ENCODE assay signal across 7 cellular contexts in the genomic region with DNA sequence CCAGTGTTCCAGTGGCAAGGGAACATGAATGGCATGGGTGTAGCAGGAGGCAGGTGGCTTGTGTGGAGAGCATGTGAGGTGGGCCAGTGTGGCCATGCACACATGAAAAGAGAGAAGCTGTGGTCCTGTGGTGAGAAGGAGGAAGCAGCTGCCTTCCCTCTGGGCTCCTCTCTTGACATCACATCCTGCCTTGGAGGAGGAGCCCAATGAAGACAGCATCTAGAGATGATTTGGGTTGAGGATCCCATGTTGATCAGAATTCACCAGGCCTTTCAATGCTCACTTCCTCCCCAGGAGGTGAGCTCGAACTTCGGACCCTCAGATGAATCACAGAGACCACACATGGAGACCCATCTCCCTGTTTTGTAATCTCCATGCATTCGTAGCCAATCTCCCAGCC.
DNase-seq lines count a peak whose midpoint lies in the region; ATAC-seq and TF ChIP-seq lines count a peak whose summit lies in the region.

No MANE protein-coding gene starts in this region.

- peak; percentile 44 for ATAC-seq in HG03571 (IDR thresholded peaks at IDR 0.05; ENCODE audit: unreplicated experiment)

- TF ChIP-seq CTCF in GM10266 (IDR thresholded peaks at IDR 0.05; ENCODE audit: control insufficient read depth, insufficient read depth, low read depth, missing control alignments), result no peak

- DNase-seq in GM10266 (ENCODE audit: extremely low spot score), result peak; percentile 66
- peak; percentile 77 for DNase-seq in UCSD-AML1 (lab: John Stamatoyannopoulos, UW; ENCODE audit: unreplicated experiment)
- peak; percentile 39 for DNase-seq in myocyte (ENCODE audit: low read depth)
- no peak for DNase-seq in HK-2 (ENCODE audit: unreplicated experiment)
- no peak for DNase-seq in A172 (ENCODE audit: low spot score)
- no peak for DNase-seq in NCI-H1436 treated with DMSO at 0.1 percent for 48 hours (lab: John Stamatoyannopoulos, UW)

Comparison
In these comparisons a context has a peak if more than half of its experiments do, and no peak if none do; other contexts are left out.
1. DNase-seq: peak in GM10266 (single experiment), UCSD-AML1 (single experiment) and myocyte (single experiment); none in HK-2 (single experiment), A172 (single experiment) and NCI-H1436 treated with DMSO at 0.1 percent for 48 hours (single experiment).